ENCODE assay signal across 1 cellular context in genomic region chr3:30492581-30493192, GRCh38.
TF ChIP-seq lines count a peak whose summit lies in the region.

No MANE protein-coding gene starts in this region.

TF ChIP-seq in GM23338, 12 proteins besides CTCF, POLR2A, EP300 and RAD21 (continued from another document):
- TF ChIP-seq ZNF462 (CRISPR knock-in tag; IDR thresholded peaks at IDR 0.05), result no peak
- no peak for TF ChIP-seq ZNF114 (CRISPR knock-in tag; IDR thresholded peaks at IDR 0.05)
- TF ChIP-seq EZH2 (IDR thresholded peaks at IDR 0.05; ENCODE audit: low read depth, unreplicated experiment), result no peak
- TF ChIP-seq CREB1 (CRISPR knock-in tag; IDR thresholded peaks at IDR 0.05; ENCODE audit: low read depth), result no peak
- no peak for TF ChIP-seq STAT1 (IDR thresholded peaks at IDR 0.05; ENCODE audit: unreplicated experiment)
- TF ChIP-seq ETS1 (IDR thresholded peaks at IDR 0.05), result no peak
TF ChIP-seq in GM23338: peak in this region for 0.
